ENCODE assay signal across 1 cellular context in the genomic region with DNA sequence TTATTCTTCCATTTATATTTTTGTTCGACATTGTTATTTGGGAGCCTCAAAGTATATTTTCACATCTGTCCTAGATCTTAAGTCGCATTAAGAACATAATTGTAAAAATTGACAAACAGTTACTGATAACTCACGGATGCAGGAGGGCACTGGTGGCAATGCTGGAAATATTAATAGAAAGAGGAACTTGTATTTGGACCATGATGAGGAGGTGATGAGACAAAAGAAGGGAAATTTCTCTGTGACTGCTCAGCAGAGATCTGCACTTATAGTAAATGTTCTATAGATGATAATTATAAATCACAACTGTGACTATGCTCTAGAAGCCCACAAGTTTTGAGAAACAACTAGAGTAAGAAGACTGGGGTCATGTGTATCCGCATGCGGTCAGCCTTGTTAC.
TF ChIP-seq lines count a peak whose summit lies in the region.

No MANE protein-coding gene starts in this region.

TF ChIP-seq in K562, 482 proteins besides CTCF, POLR2A, EP300 and RAD21:
- TF ChIP-seq NFE2 (IDR thresholded peaks at IDR 0.05; ENCODE audit: low read depth) (no peak), RBM17 (IDR thresholded peaks at IDR 0.05; ENCODE audit: borderline replicate concordance, low read depth, low read length) (no peak)
- TF ChIP-seq, protein P1, sequence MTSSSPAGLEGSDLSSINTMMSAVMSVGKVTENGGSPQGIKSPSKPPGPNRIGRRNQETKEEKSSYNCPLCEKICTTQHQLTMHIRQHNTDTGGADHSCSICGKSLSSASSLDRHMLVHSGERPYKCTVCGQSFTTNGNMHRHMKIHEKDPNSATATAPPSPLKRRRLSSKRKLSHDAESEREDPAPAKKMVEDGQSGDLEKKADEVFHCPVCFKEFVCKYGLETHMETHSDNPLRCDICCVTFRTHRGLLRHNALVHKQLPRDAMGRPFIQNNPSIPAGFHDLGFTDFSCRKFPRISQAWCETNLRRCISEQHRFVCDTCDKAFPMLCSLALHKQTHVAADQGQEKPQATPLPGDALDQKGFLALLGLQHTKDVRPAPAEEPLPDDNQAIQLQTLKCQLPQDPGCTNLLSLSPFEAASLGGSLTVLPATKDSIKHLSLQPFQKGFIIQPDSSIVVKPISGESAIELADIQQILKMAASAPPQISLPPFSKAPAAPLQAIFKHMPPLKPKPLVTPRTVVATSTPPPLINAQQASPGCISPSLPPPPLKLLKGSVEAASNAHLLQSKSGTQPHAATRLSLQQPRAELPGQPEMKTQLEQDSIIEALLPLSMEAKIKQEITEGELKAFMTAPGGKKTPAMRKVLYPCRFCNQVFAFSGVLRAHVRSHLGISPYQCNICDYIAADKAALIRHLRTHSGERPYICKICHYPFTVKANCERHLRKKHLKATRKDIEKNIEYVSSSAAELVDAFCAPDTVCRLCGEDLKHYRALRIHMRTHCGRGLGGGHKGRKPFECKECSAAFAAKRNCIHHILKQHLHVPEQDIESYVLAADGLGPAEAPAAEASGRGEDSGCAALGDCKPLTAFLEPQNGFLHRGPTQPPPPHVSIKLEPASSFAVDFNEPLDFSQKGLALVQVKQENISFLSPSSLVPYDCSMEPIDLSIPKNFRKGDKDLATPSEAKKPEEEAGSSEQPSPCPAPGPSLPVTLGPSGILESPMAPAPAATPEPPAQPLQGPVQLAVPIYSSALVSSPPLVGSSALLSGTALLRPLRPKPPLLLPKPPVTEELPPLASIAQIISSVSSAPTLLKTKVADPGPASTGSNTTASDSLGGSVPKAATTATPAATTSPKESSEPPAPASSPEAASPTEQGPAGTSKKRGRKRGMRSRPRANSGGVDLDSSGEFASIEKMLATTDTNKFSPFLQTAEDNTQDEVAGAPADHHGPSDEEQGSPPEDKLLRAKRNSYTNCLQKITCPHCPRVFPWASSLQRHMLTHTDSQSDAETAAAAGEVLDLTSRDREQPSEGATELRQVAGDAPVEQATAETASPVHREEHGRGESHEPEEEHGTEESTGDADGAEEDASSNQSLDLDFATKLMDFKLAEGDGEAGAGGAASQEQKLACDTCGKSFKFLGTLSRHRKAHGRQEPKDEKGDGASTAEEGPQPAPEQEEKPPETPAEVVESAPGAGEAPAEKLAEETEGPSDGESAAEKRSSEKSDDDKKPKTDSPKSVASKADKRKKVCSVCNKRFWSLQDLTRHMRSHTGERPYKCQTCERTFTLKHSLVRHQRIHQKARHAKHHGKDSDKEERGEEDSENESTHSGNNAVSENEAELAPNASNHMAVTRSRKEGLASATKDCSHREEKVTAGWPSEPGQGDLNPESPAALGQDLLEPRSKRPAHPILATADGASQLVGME (CRISPR knock-in tag; IDR thresholded peaks at IDR 0.05): no peak
- TF ChIP-seq, protein P2, sequence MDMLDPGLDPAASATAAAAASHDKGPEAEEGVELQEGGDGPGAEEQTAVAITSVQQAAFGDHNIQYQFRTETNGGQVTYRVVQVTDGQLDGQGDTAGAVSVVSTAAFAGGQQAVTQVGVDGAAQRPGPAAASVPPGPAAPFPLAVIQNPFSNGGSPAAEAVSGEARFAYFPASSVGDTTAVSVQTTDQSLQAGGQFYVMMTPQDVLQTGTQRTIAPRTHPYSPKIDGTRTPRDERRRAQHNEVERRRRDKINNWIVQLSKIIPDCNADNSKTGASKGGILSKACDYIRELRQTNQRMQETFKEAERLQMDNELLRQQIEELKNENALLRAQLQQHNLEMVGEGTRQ (CRISPR knock-in tag; IDR thresholded peaks at IDR 0.05): no peak
